Comparison of ENCODE assay signal across 17 cellular contexts in the genomic region with DNA sequence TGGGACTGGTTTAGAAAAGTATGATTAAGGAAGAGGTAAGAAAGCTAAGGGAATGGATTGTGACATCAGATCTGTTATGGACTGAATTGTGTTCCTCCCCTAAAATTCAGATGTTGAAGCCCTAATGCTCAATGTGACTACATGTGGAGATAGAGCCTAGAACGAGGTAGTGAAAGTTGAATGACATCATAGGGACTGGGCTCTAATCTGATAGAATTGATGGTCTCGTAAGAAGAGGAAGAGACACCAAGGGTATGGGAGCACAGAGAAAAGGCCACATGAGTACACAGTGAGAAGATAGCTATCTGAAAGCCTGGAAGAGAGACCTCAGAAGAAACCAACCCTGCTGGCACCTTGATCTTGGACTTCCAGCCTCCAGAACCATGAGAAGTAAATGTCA.
"Had no signal": no experiment of that assay in that cellular context is flagged by ENCODE, and none has a peak within 500 bp of the region (broad histone marks: within the 10 kb centered on the region; RNA-seq: fewer than 3 reads in every experiment).

No MANE protein-coding gene starts in this region.

- DNase-seq: effector memory CD4-positive, alpha-beta T cell; heart left ventricle; hippocampal formation; left colon; left ventricle myocardium superior; naive thymus-derived CD4-positive, alpha-beta T cell; posterior cingulate gyrus; sigmoid colon; stimulated activated CD4-positive, alpha-beta T cell treated with anti-CD3 and anti-CD28 coated beads, Interleukin-2, amount 100 ng/mL, for 24 hours; stimulated activated CD4-positive, alpha-beta T cell treated with anti-CD3 and anti-CD28 coated beads, Interleukin-4, amount 100 ng/mL, for 4 hours; stimulated activated naive CD4-positive, alpha-beta T cell; stomach; substantia nigra had no signal

- H3K27me3 ChIP-seq: heart left ventricle, sigmoid colon, stomach had no signal

- H3K27ac Mint-ChIP-seq: naive thymus-derived CD4-positive, alpha-beta T cell; type B pancreatic cell had no signal

- H3K36me3 Mint-ChIP-seq: type B pancreatic cell had no signal

- H3K4me3 Mint-ChIP-seq: naive thymus-derived CD4-positive, alpha-beta T cell; type B pancreatic cell had no signal

- H3K4me3 ChIP-seq: heart left ventricle, lung, sigmoid colon, skin epidermis, stomach had no signal

- H3K27me3 Mint-ChIP-seq: type B pancreatic cell had no signal

- ATAC-seq: esophagus mucosa; heart left ventricle; left colon; left ventricle myocardium superior; naive thymus-derived CD4-positive, alpha-beta T cell had no signal

- H3K27ac ChIP-seq: heart left ventricle, skin epidermis had no signal

- H3K36me3 ChIP-seq: heart left ventricle, sigmoid colon, stomach had no signal
